In the genomic region with DNA sequence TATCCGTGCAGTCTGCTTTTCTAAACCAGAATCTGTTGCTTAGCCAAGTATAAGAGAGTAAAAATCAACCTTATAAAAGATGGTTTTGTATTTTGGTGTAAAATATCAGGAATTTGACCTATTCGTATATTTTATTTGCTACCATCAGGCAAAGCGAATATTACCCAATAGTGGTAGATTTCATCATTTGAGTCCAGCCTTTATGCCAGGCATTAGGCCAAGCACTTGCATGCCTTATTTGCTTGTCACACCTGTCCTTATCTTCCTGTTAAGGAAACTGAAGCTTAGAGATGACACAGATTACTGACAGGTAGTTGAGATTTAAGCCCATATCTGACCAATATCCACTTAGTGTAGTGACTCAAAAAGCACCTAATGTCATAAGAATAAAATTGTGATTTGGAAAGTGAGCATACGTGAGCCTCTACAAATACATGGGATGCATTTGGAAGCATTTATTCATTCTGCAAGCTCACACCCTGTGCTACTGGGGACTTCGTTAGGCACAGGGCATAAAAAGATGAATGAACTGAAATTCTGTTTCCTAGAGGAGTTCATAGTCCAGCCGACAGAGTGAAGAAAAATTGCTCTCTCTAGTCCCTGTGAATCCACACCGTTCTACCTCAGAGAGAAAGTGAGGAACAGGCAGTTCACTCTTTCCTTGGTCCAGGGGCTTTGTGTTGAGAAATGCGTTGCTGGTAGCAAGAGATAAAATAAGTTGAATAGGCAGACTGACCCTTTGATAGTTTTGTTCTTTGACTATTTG, we compare ENCODE assay signal across 18 cellular contexts. TPM values are rescaled to one million over a fixed set of nuclear protein-coding genes. Genes with fewer than 3 reads are reported as not detected.
A peak's percentile ranks its signal among the peaks of the same experiment; 100 is the strongest.
DNase-seq lines count a peak whose midpoint lies in the region; ATAC-seq, FAIRE-seq and TF ChIP-seq lines count a peak whose summit lies in the region.
"Had no signal": no experiment of that assay in that cellular context is flagged by ENCODE, and none has a peak within 500 bp of the region (broad histone marks: within the 10 kb centered on the region; RNA-seq: fewer than 3 reads in every experiment).

No MANE protein-coding gene starts in this region.

- BruUV-seq in K562 (replicated peaks; lab: Mats Ljungman, UMichigan), result no TSS peak

- no peak overlapping the region for H3K4ac ChIP-seq in trophoblast cell (ENCODE audit: low read depth, low read length)

- no peak for FAIRE-seq in K562 (lab: Jason Lieb, UNC)

- H2AFZ ChIP-seq in K562 (ENCODE audit: low read depth, low read length) (no peak overlapping the region), trophoblast cell (ENCODE audit: insufficient read depth, low read length, poor library complexity) (no peak overlapping the region)

- H3K4me3 ChIP-seq in K562 (no peak overlapping the region), trophoblast cell (ENCODE audit: low read depth, low read length) (no peak overlapping the region)
- H3K4me3 ChIP-seq: BLaER1 had no signal

- peaks cover 0 to 3% of the 10 kb centered on the region in 2 experiments; a peak in 1 of 5 replicates for H3K4me1 ChIP-seq in K562 (replicated peaks in 1 of 2; ENCODE audit: control insufficient read depth in 2 of 2, insufficient read depth in 2 of 2, low read length in 2 of 2)
- H3K4me1 ChIP-seq in trophoblast cell (ENCODE audit: control insufficient read depth in 1 of 2, insufficient read depth in 2 of 2, low read length in 2 of 2), result peaks cover 0 to 2% of the 10 kb centered on the region in 2 experiments

- peaks cover 32% of the 10 kb centered on the region for H3K27me3 Mint-ChIP-seq in progenitor cell of endocrine pancreas

- DNase-seq in NCI-H2029 (lab: John Stamatoyannopoulos, UW), result peak; percentile 21
- no peak for DNase-seq in NCI-H2029 treated with DMSO at 0.1 percent for 48 hours (lab: John Stamatoyannopoulos, UW)
- DNase-seq in K562 (ENCODE audit: extremely low read depth in 1 of 4, low spot score in 3 of 4), result no peak
- DNase-seq in left colon, result no peak
- peak; percentile 44 to 85 for DNase-seq in trophoblast cell
- DNase-seq in omental fat pad (ENCODE audit: low spot score), result no peak
- DNase-seq in stimulated activated CD8-positive, alpha-beta memory T cell treated with anti-CD3 and anti-CD28 coated beads, Interleukin-4, amount 100 ng/mL, for 48 hours, result no peak
- DNase-seq in progenitor cell of endocrine pancreas (ENCODE audit: low spot score, unreplicated experiment), result no peak
- DNase-seq: 8988T, H9, NCI-H1436, NCI-H2081 treated with DMSO at 0.1 percent for 48 hours, NCI-H345, NCI-H526 treated with DMSO at 0.1 percent for 48 hours, SHP77 treated with DMSO at 0.1 percent for 48 hours had no signal

- no peak overlapping the region for H2BK5ac ChIP-seq in trophoblast cell (ENCODE audit: low read depth, low read length, poor library complexity)

- no peak overlapping the region for H2BK120ac ChIP-seq in trophoblast cell (ENCODE audit: insufficient read depth, low read length, poor library complexity)

- H3K9me3 Mint-ChIP-seq in progenitor cell of endocrine pancreas (ENCODE audit: low read depth), result no peaks in the 10 kb centered on the region
- H3K9me3 Mint-ChIP-seq: H9 had no signal

- POLR2A ChIA-PET in K562 (lab: Yijun Ruan, JAX), result interaction anchor here (1.1 kb wide), 1 partner anchor 175 kb away, joined by 7 read pairs; no protein-coding TSS in a partner anchor

- in situ Hi-C loops in K562 (cut with MboI), result no loop called here

- H3K36me3 ChIP-seq in K562 (ENCODE audit: control insufficient read depth, insufficient read depth, low read length), result no peaks in the 10 kb centered on the region
- H3K36me3 ChIP-seq in trophoblast cell (ENCODE audit: control insufficient read depth in 1 of 2, insufficient read depth in 2 of 2, low read length in 2 of 2), result no peaks in the 10 kb centered on the region
- H3K36me3 ChIP-seq: BLaER1 had no signal

- intact Hi-C loops in K562 (cut with micrococcal nuclease), result no loop called here
- intact Hi-C loops in left colon (cut with DNase I, micrococcal nuclease), result no loop called here

- H3K18ac ChIP-seq in trophoblast cell (ENCODE audit: low read length), result no peak overlapping the region

- no peak overlapping the region for H2AK5ac ChIP-seq in trophoblast cell (ENCODE audit: low read length)

- no peaks in the 10 kb centered on the region for H3K79me1 ChIP-seq in trophoblast cell (ENCODE audit: low read length)

- no peaks in the 10 kb centered on the region for H3K79me2 ChIP-seq in K562 (ENCODE audit: control insufficient read depth, insufficient read depth, low read length)
- H3K79me2 ChIP-seq in trophoblast cell (ENCODE audit: control insufficient read depth, insufficient read depth, low read length, poor library complexity), result no peaks in the 10 kb centered on the region

- no peak overlapping the region for H3K14ac ChIP-seq in trophoblast cell (ENCODE audit: low read length)

- no peak for TF ChIP-seq RAD21 in K562 (CRISPR knock-in tag; conservative IDR thresholded peaks at IDR 0.05 in 1 of 2, IDR thresholded peaks at IDR 0.05 in 1 of 2)

- no peak for TF ChIP-seq CTCF in K562 (IDR thresholded peaks at IDR 0.05 in 2 of 3, conservative IDR thresholded peaks at IDR 0.05 in 1 of 3; ENCODE audit: insufficient read depth in 2 of 3, low read depth in 1 of 3, low read length in 3 of 3)
- TF ChIP-seq CTCF in omental fat pad (IDR thresholded peaks at IDR 0.05), result no peak
- TF ChIP-seq CTCF in progenitor cell of endocrine pancreas (IDR thresholded peaks at IDR 0.05; ENCODE audit: unreplicated experiment), result no peak

- no peaks in the 10 kb centered on the region for H3K4me1 Mint-ChIP-seq in progenitor cell of endocrine pancreas (ENCODE audit: low read depth)
- H3K4me1 Mint-ChIP-seq: H9 had no signal

- no peak overlapping the region for H3K9ac ChIP-seq in K562 (ENCODE audit: insufficient read depth in 1 of 2, low read depth in 2 of 2, low read length in 2 of 2)
- no peak overlapping the region for H3K9ac ChIP-seq in trophoblast cell (ENCODE audit: low read length)
- H3K9ac ChIP-seq: BLaER1 had no signal

- WGBS in K562 (ENCODE audit: insufficient coverage, low coverage, missing lambda C conversion rate), result under 1% methylated on average over 8 of the region's 8 CpGs
- no CpG with 5 or more reads among the region's 8 CpGs for WGBS in trophoblast cell (ENCODE audit: extremely low coverage, insufficient coverage, insufficient read length)

- no peaks in the 10 kb centered on the region for H4K20me1 ChIP-seq in K562 (replicated peaks; ENCODE audit: control insufficient read depth, insufficient read depth, low read length)
- H4K20me1 ChIP-seq: BLaER1 had no signal

- H4K8ac ChIP-seq in trophoblast cell (ENCODE audit: low read depth, low read length), result no peak overlapping the region

- CTCF ChIA-PET in K562 (lab: Yijun Ruan, JAX; ENCODE audit: low intra/inter-chr PET ratio), result no interaction called here

- no peak overlapping the region for H4K91ac ChIP-seq in trophoblast cell (ENCODE audit: low read depth, low read length)

- no peak overlapping the region for H4K12ac ChIP-seq in trophoblast cell (ENCODE audit: low read depth, low read length)

- no peak overlapping the region for H3K23ac ChIP-seq in trophoblast cell (ENCODE audit: low read length)

- no peaks in the 10 kb centered on the region for H3K36me3 Mint-ChIP-seq in progenitor cell of endocrine pancreas (ENCODE audit: insufficient read depth)

- H3K27ac ChIP-seq in K562 (ENCODE audit: extremely low read depth, low read depth, low read length) (no peak overlapping the region), trophoblast cell (ENCODE audit: low read depth, low read length) (no peak overlapping the region)
- H3K27ac ChIP-seq: BLaER1 had no signal

- no peak overlapping the region for H3K27ac Mint-ChIP-seq in progenitor cell of endocrine pancreas
- H3K27ac Mint-ChIP-seq: H9 had no signal

- no peak for TF ChIP-seq POLR2A in K562 (conservative IDR thresholded peaks at IDR 0.05)

- no peak overlapping the region for H2BK12ac ChIP-seq in trophoblast cell (ENCODE audit: low read length)

- no peak overlapping the region for H3K4me3 Mint-ChIP-seq in progenitor cell of endocrine pancreas (ENCODE audit: low read depth)
- H3K4me3 Mint-ChIP-seq: H9 had no signal

- H3K9me3 ChIP-seq in K562 (replicated peaks; ENCODE audit: control insufficient read depth, insufficient read depth, low read depth, low read length) (no peaks in the 10 kb centered on the region), trophoblast cell (ENCODE audit: insufficient read depth, low read depth, low read length) (peaks cover 6% of the 10 kb centered on the region)
- H3K9me3 ChIP-seq: BLaER1 had no signal

- ATAC-seq in K562, result no peak
- peak; percentile 51 for ATAC-seq in left colon
- no peak for ATAC-seq in omental fat pad (ENCODE audit: low FRiP score)
- ATAC-seq: Panc1 had no signal

- H3K9me1 ChIP-seq in K562 (ENCODE audit: control insufficient read depth, insufficient read depth, low read length), result no peaks in the 10 kb centered on the region

- peaks cover 25 to 26% of the 10 kb centered on the region in 2 experiments for H3K27me3 ChIP-seq in K562 (ENCODE audit: control insufficient read depth in 2 of 2, insufficient read depth in 2 of 2, low read length in 2 of 2)
- H3K27me3 ChIP-seq in trophoblast cell (ENCODE audit: insufficient read depth, low read length), result peaks cover 4% of the 10 kb centered on the region

- H3K4me2 ChIP-seq in K562 (ENCODE audit: insufficient read depth, low read length) (no peak overlapping the region), trophoblast cell (ENCODE audit: low read length) (no peak overlapping the region)

- no peak for TF ChIP-seq EP300 in K562 (IDR thresholded peaks at IDR 0.05; ENCODE audit: low read length)

RNA-seq across cellular contexts. Expression of a gene that starts 2.3 kb away (rescaled TPM):
- total RNA-seq in K562 (2011; cell fraction: chromatin; rRNA removed; ENCODE audit: low replicate concordance), result not detected in 2 replicates
- not detected in 2 replicates for total RNA-seq in K562 (2011; cell fraction: nucleolus; rRNA removed)
- total RNA-seq in K562 (2011; cell fraction: nucleoplasm; rRNA removed), result not detected in 2 replicates
- total RNA-seq in K562 (2014; rRNA removed) (not detected in 2 replicates), K562 (2014; rRNA removed; fragmentation: Illumina TruSeq; extraction: Trizol) (not detected in 2 replicates), K562 (2015; rRNA removed; fragmentation: Illumina TruSeq; extraction: Trizol) (not detected in 2 replicates), K562 (2021) (not detected in 2 replicates), left colon (1 to 10 TPM; 1.6 to 2.9 TPM), omental fat pad (1 to 10 TPM; 3.4 to 9.3 (median 6.6) TPM), progenitor cell of endocrine pancreas (11.2 and 11.6 TPM in 2 replicates)
- polyA plus RNA-seq in K562 (2011; rRNA removed) (not detected in 2 replicates), K562 (2014; fragmentation: Illumina TruSeq; extraction: Trizol) (not detected in 2 replicates), K562 (2014; fragmentation: Nextera tagmentation; extraction: Ambion mirVana) (not detected), K562 (2014; rRNA removed) (0.04 TPM in 1 of 2 replicates, not detected in the other)
- not detected in 2 replicates for polyA plus RNA-seq in K562 (2011; cell fraction: cytosol; rRNA removed)
- polyA plus RNA-seq in K562 (2011; cell fraction: nucleus; rRNA removed), result not detected in 2 replicates
- not detected in 2 replicates for polyA plus RNA-seq in K562 (2012)
- polyA minus RNA-seq in K562 (2011; rRNA and poly(A)+ RNA removed), result not detected in 2 replicates
- not detected in 2 replicates for polyA minus RNA-seq in K562 (2011; cell fraction: cytosol; rRNA and poly(A)+ RNA removed)
- not detected in 2 replicates for polyA minus RNA-seq in K562 (2011; cell fraction: nucleus; rRNA and poly(A)+ RNA removed)
- 0.48 and 0.62 TPM in 2 replicates for polyA plus RNA-seq in trophoblast cell (2013)
- total RNA-seq: LHCN-M2 had no signal

RNA-seq across cellular contexts. Expression of a gene that starts 56.7 kb away (rescaled TPM):
- total RNA-seq in K562 (2011; cell fraction: chromatin; rRNA removed; ENCODE audit: low replicate concordance), result 8.1 and 12.5 TPM in 2 replicates
- 8.2 and 12.8 TPM in 2 replicates for total RNA-seq in K562 (2011; cell fraction: nucleolus; rRNA removed)
- 7.3 and 9.4 TPM in 2 replicates for total RNA-seq in K562 (2011; cell fraction: nucleoplasm; rRNA removed)
- total RNA-seq in K562 (2014; rRNA removed), result 0.65 and 1.1 TPM in 2 replicates
- total RNA-seq in K562 (2014; rRNA removed; fragmentation: Illumina TruSeq; extraction: Trizol), result 0.54 and 0.69 TPM in 2 replicates
- 0.57 and 0.83 TPM in 2 replicates for total RNA-seq in K562 (2015; rRNA removed; fragmentation: Illumina TruSeq; extraction: Trizol)
- 1.4 and 1.8 TPM in 2 replicates for total RNA-seq in K562 (2021)
- 2.2 and 4.8 TPM in 2 replicates for polyA plus RNA-seq in K562 (2011; rRNA removed)
- 2.3 and 4.7 TPM in 2 replicates for polyA plus RNA-seq in K562 (2011; cell fraction: cytosol; rRNA removed)
- 4.1 and 5.8 TPM in 2 replicates for polyA plus RNA-seq in K562 (2011; cell fraction: nucleus; rRNA removed)
- 1.4 and 2.4 TPM in 2 replicates for polyA plus RNA-seq in K562 (2012)
- polyA plus RNA-seq in K562 (2014; fragmentation: Illumina TruSeq; extraction: Trizol), result 0.74 and 1.1 TPM in 2 replicates
- polyA plus RNA-seq in K562 (2014; fragmentation: Nextera tagmentation; extraction: Ambion mirVana), result under 1 TPM; 0.21 to 0.27 TPM
- 0.77 and 0.84 TPM in 2 replicates for polyA plus RNA-seq in K562 (2014; rRNA removed)
- 0.60 and 0.87 TPM in 2 replicates for polyA minus RNA-seq in K562 (2011; rRNA and poly(A)+ RNA removed)
- polyA minus RNA-seq in K562 (2011; cell fraction: cytosol; rRNA and poly(A)+ RNA removed), result 2.3 and 3.7 TPM in 2 replicates
- polyA minus RNA-seq in K562 (2011; cell fraction: nucleus; rRNA and poly(A)+ RNA removed), result 1.8 and 4.2 TPM in 2 replicates
- 10 to 100 TPM; 26.6 to 34.3 TPM for total RNA-seq in left colon
- polyA plus RNA-seq in trophoblast cell (2013), result 13.7 TPM in 2 replicates
- 10 to 100 TPM; 14.2 to 99.5 (median 30.1) TPM for total RNA-seq in omental fat pad
- 1.9 and 2.2 TPM in 2 replicates for total RNA-seq in progenitor cell of endocrine pancreas

Comparison
In these comparisons a context has a peak if more than half of its experiments do, and no peak if none do; other contexts are left out.
1. DNase-seq: peak in NCI-H2029 (single experiment) and trophoblast cell (2 of 2); none in NCI-H2029 treated with DMSO at 0.1 percent for 48 hours (single experiment), K562 (0 of 4), left colon (0 of 2), omental fat pad (single experiment), stimulated activated CD8-positive, alpha-beta memory T cell treated with anti-CD3 and anti-CD28 coated beads, Interleukin-4, amount 100 ng/mL, for 48 hours (single experiment) and progenitor cell of endocrine pancreas (single experiment).